In genomic region chr6:53483423-53484353, GRCh38 we compare ENCODE assay signal across 8 cellular contexts.
A peak's percentile ranks its signal among the peaks of the same experiment; 100 is the strongest.
DNase-seq lines count a peak whose midpoint lies in the region; ATAC-seq and TF ChIP-seq lines count a peak whose summit lies in the region.

No MANE protein-coding gene starts in this region.

- in situ Hi-C loops in G401 (cut with HindIII; ENCODE audit: low sequenced_read_pairs): no loop called here

- intact Hi-C loops in mucosa of descending colon (cut with DNase I, micrococcal nuclease): loop anchor here (5.0 kb wide), 1 partner anchor 311 kb away; no protein-coding TSS in a partner anchor

- no peaks in the 10 kb centered on the region for H3K9me3 ChIP-seq in DND-41 (ENCODE audit: insufficient read depth, low read length, severe bottlenecking)
- H3K9me3 ChIP-seq in mucosa of descending colon: no peaks in the 10 kb centered on the region

- H3K36me3 ChIP-seq in DND-41 (ENCODE audit: insufficient read depth, low read length) (no peaks in the 10 kb centered on the region), mucosa of descending colon (ENCODE audit: low read depth) (no peaks in the 10 kb centered on the region)

- ATAC-seq in DND-41 (ENCODE audit: insufficient read depth, low read depth) (peak; percentile 60), mucosa of descending colon (peak; percentile 31), GM18517 (IDR thresholded peaks at IDR 0.05; ENCODE audit: unreplicated experiment) (no peak)

- peaks cover 37% of the 10 kb centered on the region for H3K4me1 ChIP-seq in DND-41 (ENCODE audit: insufficient read depth, low read length)
- peaks cover 5% of the 10 kb centered on the region for H3K4me1 ChIP-seq in mucosa of descending colon (ENCODE audit: low read depth)

- no peaks in the 10 kb centered on the region for H3K79me2 ChIP-seq in DND-41 (ENCODE audit: insufficient read depth, low read length)

- TF ChIP-seq CTCF in DND-41 (IDR thresholded peaks at IDR 0.05; ENCODE audit: borderline replicate concordance, extremely low read depth, low read length, poor library complexity, severe bottlenecking) (no peak), choroid plexus epithelial cell (conservative IDR thresholded peaks at IDR 0.05; ENCODE audit: low read depth, low read length) (no peak), mucosa of descending colon (IDR thresholded peaks at IDR 0.05) (no peak)

- H3K4me2 ChIP-seq in DND-41 (ENCODE audit: insufficient read depth, low read length): no peak overlapping the region

- H3K9ac ChIP-seq in DND-41 (ENCODE audit: low read depth, low read length): no peak overlapping the region

- peak overlapping the region; percentile 54 for H2AFZ ChIP-seq in DND-41 (ENCODE audit: low read depth, low read length)

- DNase-seq in DND-41 (peak; percentile 41), Kasumi-1 (lab: John Stamatoyannopoulos, UW) (peak; percentile 14 to 18), choroid plexus epithelial cell (ENCODE audit: low read depth) (peak; percentile 34), mucosa of descending colon (peak in 1 of 3 donors; percentile 45), G401 (ENCODE audit: low spot score) (no peak), NCI-H2029 treated with DMSO at 0.1 percent for 48 hours (lab: John Stamatoyannopoulos, UW) (no peak), kidney glomerular epithelial cell (lab: John Stamatoyannopoulos, UW) (no peak)

- no peaks in the 10 kb centered on the region for H4K20me1 ChIP-seq in DND-41 (ENCODE audit: insufficient read depth, low read length)

- peak overlapping the region; percentile 38 for H3K27ac ChIP-seq in DND-41 (ENCODE audit: low read length)

- H3K27me3 ChIP-seq in DND-41 (ENCODE audit: insufficient read depth, low read length, poor library complexity): no peaks in the 10 kb centered on the region

- H3K4me3 ChIP-seq in DND-41 (ENCODE audit: low read depth in 1 of 2, low read length in 2 of 2) (no peak overlapping the region), choroid plexus epithelial cell (ENCODE audit: low read depth, low read length) (no peak overlapping the region), mucosa of descending colon (no peak overlapping the region)

Comparison
In these comparisons a context has a peak if more than half of its experiments do, and no peak if none do; other contexts are left out.
1. DNase-seq: peak in DND-41 (single experiment), Kasumi-1 (2 of 2) and choroid plexus epithelial cell (single experiment); none in G401 (single experiment), NCI-H2029 treated with DMSO at 0.1 percent for 48 hours (single experiment) and kidney glomerular epithelial cell (single experiment).